Comparison of ENCODE assay signal across 16 cellular contexts in genomic region chr9:93320591-93321219, GRCh38.
"Had no signal": no experiment of that assay in that cellular context is flagged by ENCODE, and none has a peak within 500 bp of the region (broad histone marks: within the 10 kb centered on the region; RNA-seq: fewer than 3 reads in every experiment).

No MANE protein-coding gene starts in this region.

- DNase-seq: activated CD4-positive, alpha-beta T cell treated with anti-CD3 and anti-CD28 coated beads, Interleukin-2, amount 50 U/mL, for 4 hours; activated gamma-delta T cell; activated naive CD4-positive, alpha-beta T cell treated with anti-CD3 and anti-CD28 coated beads, Interleukin-2, amount 50 U/mL, for 16 hours; activated naive CD8-positive, alpha-beta T cell treated with anti-CD3 and anti-CD28 coated beads, Interleukin-2, amount 50 U/mL, for 24 hours; activated T-cell treated with anti-CD3 and anti-CD28 coated beads, Interleukin-2, amount 50 U/mL, for 72 hours; anterior cingulate cortex; body of pancreas; cortex of kidney; heart left ventricle; naive thymus-derived CD4-positive, alpha-beta T cell; ovary; spleen; stimulated activated CD4-positive, alpha-beta T cell treated with anti-CD3 and anti-CD28 coated beads, Interleukin-4, amount 100 ng/mL, for 1 hour; stimulated activated naive CD4-positive, alpha-beta T cell treated with Interleukin-2 at 50 U/mL for 16 hours; T-helper 1 cell had no signal

- ATAC-seq: activated naive CD8-positive, alpha-beta T cell treated with anti-CD3 and anti-CD28 coated beads, Interleukin-2, amount 50 U/mL, for 24 hours; activated T-cell treated with anti-CD3 and anti-CD28 coated beads, Interleukin-2, amount 50 U/mL, for 72 hours; body of pancreas; left lobe of liver; naive thymus-derived CD4-positive, alpha-beta T cell had no signal
